1 cellular context compared by ENCODE assay signal in the genomic region with DNA sequence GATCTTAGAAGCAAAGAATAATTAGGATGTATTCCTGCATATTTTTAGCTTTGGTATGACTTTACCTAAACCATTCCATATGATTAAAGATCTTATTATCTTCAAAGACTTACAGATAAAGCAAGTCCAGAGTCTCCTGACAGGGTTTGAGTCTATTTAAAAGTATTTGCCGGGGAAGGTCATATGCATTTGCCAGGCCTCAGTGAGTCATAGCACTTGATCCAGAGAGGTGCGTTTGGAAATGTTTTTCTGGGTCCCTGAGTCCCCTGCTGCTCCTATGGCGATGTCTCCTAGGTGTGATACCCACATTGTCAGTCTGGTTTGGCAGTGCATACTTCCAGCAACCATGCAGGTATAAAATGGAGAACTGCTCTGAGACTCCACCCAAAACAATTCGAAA.
TF ChIP-seq lines count a peak whose summit lies in the region.

No MANE protein-coding gene starts in this region.

TF ChIP-seq in HepG2, 621 proteins besides CTCF, POLR2A, EP300 and RAD21 (continued from another document):
- TF ChIP-seq, protein P1, sequence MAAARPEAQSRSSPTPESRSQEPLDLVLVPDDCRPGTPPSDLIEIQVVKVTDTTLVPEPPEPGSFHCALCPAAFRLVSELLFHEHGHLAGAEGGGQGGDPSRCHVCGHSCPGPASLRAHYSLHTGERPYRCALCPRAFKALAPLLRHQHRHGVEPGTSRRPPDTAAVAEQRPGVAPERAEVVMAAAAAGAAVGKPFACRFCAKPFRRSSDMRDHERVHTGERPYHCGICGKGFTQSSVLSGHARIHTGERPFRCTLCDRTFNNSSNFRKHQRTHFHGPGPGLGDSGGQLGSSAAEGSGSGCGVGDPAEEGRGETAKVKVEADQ (CRISPR knock-in tag; IDR thresholded peaks at IDR 0.05; ENCODE audit: borderline replicate concordance), result no peak
- TF ChIP-seq, protein P2, sequence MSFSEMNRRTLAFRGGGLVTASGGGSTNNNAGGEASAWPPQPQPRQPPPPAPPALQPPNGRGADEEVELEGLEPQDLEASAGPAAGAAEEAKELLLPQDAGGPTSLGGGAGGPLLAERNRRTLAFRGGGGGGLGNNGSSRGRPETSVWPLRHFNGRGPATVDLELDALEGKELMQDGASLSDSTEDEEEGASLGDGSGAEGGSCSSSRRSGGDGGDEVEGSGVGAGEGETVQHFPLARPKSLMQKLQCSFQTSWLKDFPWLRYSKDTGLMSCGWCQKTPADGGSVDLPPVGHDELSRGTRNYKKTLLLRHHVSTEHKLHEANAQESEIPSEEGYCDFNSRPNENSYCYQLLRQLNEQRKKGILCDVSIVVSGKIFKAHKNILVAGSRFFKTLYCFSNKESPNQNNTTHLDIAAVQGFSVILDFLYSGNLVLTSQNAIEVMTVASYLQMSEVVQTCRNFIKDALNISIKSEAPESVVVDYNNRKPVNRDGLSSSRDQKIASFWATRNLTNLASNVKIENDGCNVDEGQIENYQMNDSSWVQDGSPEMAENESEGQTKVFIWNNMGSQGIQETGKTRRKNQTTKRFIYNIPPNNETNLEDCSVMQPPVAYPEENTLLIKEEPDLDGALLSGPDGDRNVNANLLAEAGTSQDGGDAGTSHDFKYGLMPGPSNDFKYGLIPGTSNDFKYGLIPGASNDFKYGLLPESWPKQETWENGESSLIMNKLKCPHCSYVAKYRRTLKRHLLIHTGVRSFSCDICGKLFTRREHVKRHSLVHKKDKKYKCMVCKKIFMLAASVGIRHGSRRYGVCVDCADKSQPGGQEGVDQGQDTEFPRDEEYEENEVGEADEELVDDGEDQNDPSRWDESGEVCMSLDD (CRISPR knock-in tag; IDR thresholded peaks at IDR 0.05; ENCODE audit: borderline replicate concordance), result no peak
- TF ChIP-seq MEF2D (CRISPR knock-in tag; IDR thresholded peaks at IDR 0.05) (no peak), SIN3A (IDR thresholded peaks at IDR 0.05; ENCODE audit: borderline replicate concordance, low read depth, low read length) (no peak), NR1H2 (CRISPR knock-in tag; IDR thresholded peaks at IDR 0.05; ENCODE audit: borderline replicate concordance, low read depth) (no peak), TAF1 (CRISPR knock-in tag; IDR thresholded peaks at IDR 0.05) (no peak), FOXA3 (CRISPR knock-in tag; IDR thresholded peaks at IDR 0.05) (no peak), XBP1 (CRISPR knock-in tag; IDR thresholded peaks at IDR 0.05) (no peak), SMC3 (IDR thresholded peaks at IDR 0.05; ENCODE audit: low read length) (no peak), SMAD3 (CRISPR knock-in tag; IDR thresholded peaks at IDR 0.05) (no peak), POGZ (CRISPR knock-in tag; IDR thresholded peaks at IDR 0.05) (no peak), ZNF235 (CRISPR knock-in tag; IDR thresholded peaks at IDR 0.05; ENCODE audit: borderline replicate concordance) (no peak), CENPX (CRISPR knock-in tag; IDR thresholded peaks at IDR 0.05) (no peak)
- TF ChIP-seq, protein P3, sequence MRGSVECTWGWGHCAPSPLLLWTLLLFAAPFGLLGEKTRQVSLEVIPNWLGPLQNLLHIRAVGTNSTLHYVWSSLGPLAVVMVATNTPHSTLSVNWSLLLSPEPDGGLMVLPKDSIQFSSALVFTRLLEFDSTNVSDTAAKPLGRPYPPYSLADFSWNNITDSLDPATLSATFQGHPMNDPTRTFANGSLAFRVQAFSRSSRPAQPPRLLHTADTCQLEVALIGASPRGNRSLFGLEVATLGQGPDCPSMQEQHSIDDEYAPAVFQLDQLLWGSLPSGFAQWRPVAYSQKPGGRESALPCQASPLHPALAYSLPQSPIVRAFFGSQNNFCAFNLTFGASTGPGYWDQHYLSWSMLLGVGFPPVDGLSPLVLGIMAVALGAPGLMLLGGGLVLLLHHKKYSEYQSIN (CRISPR knock-in tag; IDR thresholded peaks at IDR 0.05; ENCODE audit: borderline replicate concordance), result no peak
- TF ChIP-seq, protein P4, sequence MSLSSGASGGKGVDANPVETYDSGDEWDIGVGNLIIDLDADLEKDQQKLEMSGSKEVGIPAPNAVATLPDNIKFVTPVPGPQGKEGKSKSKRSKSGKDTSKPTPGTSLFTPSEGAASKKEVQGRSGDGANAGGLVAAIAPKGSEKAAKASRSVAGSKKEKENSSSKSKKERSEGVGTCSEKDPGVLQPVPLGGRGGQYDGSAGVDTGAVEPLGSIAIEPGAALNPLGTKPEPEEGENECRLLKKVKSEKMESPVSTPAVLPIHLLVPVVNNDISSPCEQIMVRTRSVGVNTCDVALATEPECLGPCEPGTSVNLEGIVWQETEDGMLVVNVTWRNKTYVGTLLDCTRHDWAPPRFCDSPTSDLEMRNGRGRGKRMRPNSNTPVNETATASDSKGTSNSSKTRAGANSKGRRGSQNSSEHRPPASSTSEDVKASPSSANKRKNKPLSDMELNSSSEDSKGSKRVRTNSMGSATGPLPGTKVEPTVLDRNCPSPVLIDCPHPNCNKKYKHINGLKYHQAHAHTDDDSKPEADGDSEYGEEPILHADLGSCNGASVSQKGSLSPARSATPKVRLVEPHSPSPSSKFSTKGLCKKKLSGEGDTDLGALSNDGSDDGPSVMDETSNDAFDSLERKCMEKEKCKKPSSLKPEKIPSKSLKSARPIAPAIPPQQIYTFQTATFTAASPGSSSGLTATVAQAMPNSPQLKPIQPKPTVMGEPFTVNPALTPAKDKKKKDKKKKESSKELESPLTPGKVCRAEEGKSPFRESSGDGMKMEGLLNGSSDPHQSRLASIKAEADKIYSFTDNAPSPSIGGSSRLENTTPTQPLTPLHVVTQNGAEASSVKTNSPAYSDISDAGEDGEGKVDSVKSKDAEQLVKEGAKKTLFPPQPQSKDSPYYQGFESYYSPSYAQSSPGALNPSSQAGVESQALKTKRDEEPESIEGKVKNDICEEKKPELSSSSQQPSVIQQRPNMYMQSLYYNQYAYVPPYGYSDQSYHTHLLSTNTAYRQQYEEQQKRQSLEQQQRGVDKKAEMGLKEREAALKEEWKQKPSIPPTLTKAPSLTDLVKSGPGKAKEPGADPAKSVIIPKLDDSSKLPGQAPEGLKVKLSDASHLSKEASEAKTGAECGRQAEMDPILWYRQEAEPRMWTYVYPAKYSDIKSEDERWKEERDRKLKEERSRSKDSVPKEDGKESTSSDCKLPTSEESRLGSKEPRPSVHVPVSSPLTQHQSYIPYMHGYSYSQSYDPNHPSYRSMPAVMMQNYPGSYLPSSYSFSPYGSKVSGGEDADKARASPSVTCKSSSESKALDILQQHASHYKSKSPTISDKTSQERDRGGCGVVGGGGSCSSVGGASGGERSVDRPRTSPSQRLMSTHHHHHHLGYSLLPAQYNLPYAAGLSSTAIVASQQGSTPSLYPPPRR (CRISPR knock-in tag; IDR thresholded peaks at IDR 0.05; ENCODE audit: borderline replicate concordance), result no peak
